In the genomic region with DNA sequence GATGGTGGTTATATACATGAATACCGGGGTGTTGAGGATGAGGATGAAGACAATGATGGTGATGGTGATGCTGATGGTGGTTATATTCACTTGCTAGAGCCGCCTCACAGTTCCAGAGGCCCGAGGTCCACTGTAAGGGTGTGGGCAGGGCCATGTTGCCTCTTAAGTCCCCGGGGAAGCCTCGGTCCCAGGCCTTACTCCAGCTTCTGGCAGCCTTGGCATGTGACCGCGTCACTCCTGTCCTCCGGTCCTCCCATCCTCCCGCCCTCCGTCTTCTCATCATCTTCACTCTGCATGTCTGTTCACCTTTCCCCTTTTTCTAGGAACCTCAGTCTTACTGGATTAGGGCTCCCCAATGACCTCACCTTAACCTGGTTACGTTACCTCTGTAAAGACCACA, we compare ENCODE assay signal across 21 cellular contexts. TPM values are rescaled to one million over a fixed set of nuclear protein-coding genes. Genes with fewer than 3 reads are reported as not detected.
DNase-seq lines count a peak whose midpoint lies in the region; ATAC-seq and TF ChIP-seq lines count a peak whose summit lies in the region.
"Had no signal": no experiment of that assay in that cellular context is flagged by ENCODE, and none has a peak within 500 bp of the region (broad histone marks: within the 10 kb centered on the region; RNA-seq: fewer than 3 reads in every experiment).

No MANE protein-coding gene starts in this region.

- H3K79me2 ChIP-seq in osteoblast (ENCODE audit: insufficient read depth, low read length) (no peaks in the 10 kb centered on the region), PC-9 (ENCODE audit: low read depth) (no peaks in the 10 kb centered on the region)

- peak; percentile 47 for DNase-seq in cardiac septum (ENCODE audit: low spot score)
- no peak for DNase-seq in left cardiac atrium
- no peak for DNase-seq in mesenchymal stem cell
- DNase-seq in osteoblast (ENCODE audit: insufficient read length, low spot score, missing footprints), result peak; percentile 14
- DNase-seq in activated T-cell treated with anti-CD3 and anti-CD28 coated beads, Interleukin-2, amount 50 U/mL, for 1 hour, result no peak
- no peak for DNase-seq in PC-9
- no peak for DNase-seq in NCI-H748 (lab: John Stamatoyannopoulos, UW; ENCODE audit: unreplicated experiment)
- no peak for DNase-seq in NCI-H524 (lab: John Stamatoyannopoulos, UW)
- DNase-seq: 8988T, GDM1, NCI-H1105 treated with DMSO at 0.1 percent for 48 hours, NCI-H1694, NCI-H2081 treated with DMSO at 0.1 percent for 48 hours, RPMI8226, SHP77 treated with DMSO at 0.1 percent for 48 hours, SK-N-SH had no signal

- no peak for ATAC-seq in left cardiac atrium
- ATAC-seq: GM23338 had no signal

- no peaks in the 10 kb centered on the region for H3K9me2 ChIP-seq in PC-9 (ENCODE audit: insufficient read depth)
- H3K9me2 ChIP-seq: SK-N-SH had no signal

- H2BK15ac ChIP-seq in mesenchymal stem cell (ENCODE audit: low read depth, poor library complexity, severe bottlenecking), result peak overlapping the region; percentile 40

- H3K4me3 ChIP-seq in mesenchymal stem cell (ENCODE audit: insufficient read depth in 1 of 2, low read depth in 1 of 2, low read length in 2 of 2) (no peak overlapping the region), osteoblast (ENCODE audit: insufficient read depth, low read length) (no peak overlapping the region), PC-9 (no peak overlapping the region)
- H3K4me3 ChIP-seq: GM23338 had no signal

- no peak overlapping the region for H2AFZ ChIP-seq in mesenchymal stem cell (ENCODE audit: low read depth, low read length)
- H2AFZ ChIP-seq in osteoblast (ENCODE audit: low read length), result no peak overlapping the region
- no peak overlapping the region for H2AFZ ChIP-seq in PC-9
- H2AFZ ChIP-seq: GM23338 had no signal

- CTCF ChIA-PET in PC-9 (lab: Charles Lee), result no interaction called here

- no peak overlapping the region for H4K91ac ChIP-seq in mesenchymal stem cell (ENCODE audit: low read length)

- no peak overlapping the region for H3K9ac ChIP-seq in mesenchymal stem cell (ENCODE audit: low read length)
- H3K9ac ChIP-seq: SK-N-SH had no signal

- H2BK5ac ChIP-seq in mesenchymal stem cell (ENCODE audit: low read depth, low read length, poor library complexity, severe bottlenecking), result no peak overlapping the region

- no peaks in the 10 kb centered on the region for H3F3A ChIP-seq in PC-9 (ENCODE audit: insufficient read depth, low read depth)

- no peak for TF ChIP-seq CTCF in osteoblast (IDR thresholded peaks at IDR 0.05; ENCODE audit: extremely low read depth, low read depth, low read length)
- TF ChIP-seq CTCF in PC-9 (conservative IDR thresholded peaks at IDR 0.05), result no peak

- H2BK12ac ChIP-seq in mesenchymal stem cell (ENCODE audit: low read length in 2 of 2), result peak overlapping the region; percentile 32 to 84

- H3K36me3 ChIP-seq in mesenchymal stem cell (ENCODE audit: control insufficient read depth in 1 of 2, insufficient read depth in 2 of 2, low read depth in 1 of 2, low read length in 2 of 2) (no peaks in the 10 kb centered on the region), osteoblast (ENCODE audit: insufficient read depth, low read length) (no peaks in the 10 kb centered on the region), PC-9 (ENCODE audit: low read depth) (no peaks in the 10 kb centered on the region)

- H3K14ac ChIP-seq in mesenchymal stem cell (ENCODE audit: low read length in 2 of 2), result peak overlapping the region in 1 of 2 experiments; percentile 35

- H3K27me3 ChIP-seq in mesenchymal stem cell (ENCODE audit: control insufficient read depth in 1 of 2, insufficient read depth in 1 of 2, low read length in 2 of 2) (peaks cover 17 to 18% of the 10 kb centered on the region in 2 experiments), osteoblast (ENCODE audit: insufficient read depth, low read length) (no peaks in the 10 kb centered on the region), PC-9 (ENCODE audit: insufficient read depth, low read depth) (peaks cover 91% of the 10 kb centered on the region)

- no peaks in the 10 kb centered on the region for H3K79me1 ChIP-seq in mesenchymal stem cell (replicated peaks; ENCODE audit: low read length, poor library complexity, severe bottlenecking)

- H3K4ac ChIP-seq in mesenchymal stem cell (ENCODE audit: low read depth in 1 of 2, low read length in 2 of 2), result no peak overlapping the region

- POLR2A ChIA-PET in PC-9 (lab: Charles Lee; ENCODE audit: unreplicated experiment), result no interaction called here

- no peak overlapping the region for H2BK120ac ChIP-seq in mesenchymal stem cell (ENCODE audit: low read depth, low read length)

- intact Hi-C loops in cardiac septum (cut with DNase I) (no loop called here), left cardiac atrium (cut with DNase I) (no loop called here), PC-9 (cut with micrococcal nuclease; ENCODE audit: unreplicated experiment) (no loop called here)

- H3K4me2 ChIP-seq in mesenchymal stem cell (ENCODE audit: low read length, poor library complexity, severe bottlenecking) (no peak overlapping the region), osteoblast (ENCODE audit: insufficient read depth, low read length) (no peak overlapping the region), PC-9 (no peak overlapping the region)
- H3K4me2 ChIP-seq: GM23338, SK-N-SH had no signal

- no peak overlapping the region for H4K8ac ChIP-seq in mesenchymal stem cell (ENCODE audit: low read length)

- H3K9me3 ChIP-seq in mesenchymal stem cell (ENCODE audit: control insufficient read depth, low read length), result no peaks in the 10 kb centered on the region
- H3K9me3 ChIP-seq in osteoblast (ENCODE audit: low read depth, low read length), result no peaks in the 10 kb centered on the region
- no peaks in the 10 kb centered on the region for H3K9me3 ChIP-seq in PC-9 (ENCODE audit: insufficient read depth, low read depth)
- H3K9me3 ChIP-seq: SK-N-SH had no signal

- H3K27ac ChIP-seq in mesenchymal stem cell (ENCODE audit: low read length, poor library complexity, severe bottlenecking), result no peak overlapping the region
- no peak overlapping the region for H3K27ac ChIP-seq in osteoblast (ENCODE audit: low read depth, low read length)
- no peak overlapping the region for H3K27ac ChIP-seq in PC-9

- no TSS peak for BruUV-seq in PC-9 (replicated peaks; lab: Mats Ljungman, UMichigan)

- 84% methylated on average over 11 of the region's 11 CpGs for WGBS in mesenchymal stem cell

- H2AK5ac ChIP-seq in mesenchymal stem cell (ENCODE audit: low read length, severe bottlenecking), result no peak overlapping the region

- H4K20me1 ChIP-seq in osteoblast (ENCODE audit: insufficient read depth, low read length) (no peaks in the 10 kb centered on the region), PC-9 (ENCODE audit: insufficient read depth) (no peaks in the 10 kb centered on the region)

- H3K4me1 ChIP-seq in mesenchymal stem cell (ENCODE audit: control insufficient read depth, insufficient read depth, low read depth, low read length), result peaks cover 20% of the 10 kb centered on the region
- H3K4me1 ChIP-seq in osteoblast (ENCODE audit: insufficient read depth, low read length), result peaks cover 13% of the 10 kb centered on the region
- no peaks in the 10 kb centered on the region for H3K4me1 ChIP-seq in PC-9 (replicated peaks; ENCODE audit: insufficient read depth)

- H3K18ac ChIP-seq in mesenchymal stem cell (ENCODE audit: low read depth in 1 of 2, low read length in 2 of 2), result no peak overlapping the region

- no peak overlapping the region for H3K23ac ChIP-seq in mesenchymal stem cell (ENCODE audit: low read length in 2 of 2)

RNA-seq across cellular contexts. Expression of a gene that starts 54.6 kb away (rescaled TPM):
- total RNA-seq in cardiac septum, result not detected
- not detected for total RNA-seq in left cardiac atrium
- not detected for polyA plus RNA-seq in mesenchymal stem cell (2013, experiment 1 of 2)
- not detected for polyA plus RNA-seq in mesenchymal stem cell (2013, experiment 2 of 2)
- not detected in 2 replicates for total RNA-seq in osteoblast
- not detected in 2 replicates for total RNA-seq in PC-9 (2021)
- total RNA-seq: Daoy, GM23338, NCI-H460 had no signal
- polyA plus RNA-seq: AG04450, CD14-positive monocyte, GM23338, SK-N-SH had no signal

Comparison
In these comparisons a context has a peak if more than half of its experiments do, and no peak if none do; other contexts are left out.
1. DNase-seq: peak in cardiac septum (single experiment) and osteoblast (single experiment); none in left cardiac atrium (single experiment), mesenchymal stem cell (single experiment), activated T-cell treated with anti-CD3 and anti-CD28 coated beads, Interleukin-2, amount 50 U/mL, for 1 hour (single experiment), PC-9 (0 of 2), NCI-H748 (single experiment) and NCI-H524 (0 of 2).